In genomic region chr6:85390775-85391174, GRCh38 we compare ENCODE assay signal across 18 cellular contexts. TPM values are rescaled to one million over a fixed set of nuclear protein-coding genes. Genes with fewer than 3 reads are reported as not detected.
DNase-seq lines count a peak whose midpoint lies in the region; ATAC-seq and TF ChIP-seq lines count a peak whose summit lies in the region.
"Had no signal": no experiment of that assay in that cellular context is flagged by ENCODE, and none has a peak within 500 bp of the region (broad histone marks: within the 10 kb centered on the region; RNA-seq: fewer than 3 reads in every experiment).

No MANE protein-coding gene starts in this region.

- H3K9ac ChIP-seq in mesenchymal stem cell (ENCODE audit: low read length): no peak overlapping the region

- no peak overlapping the region for H4K91ac ChIP-seq in mesenchymal stem cell (ENCODE audit: low read length)

- no peak for ATAC-seq in GM19023 (IDR thresholded peaks at IDR 0.05; ENCODE audit: unreplicated experiment)
- ATAC-seq: psoas muscle had no signal

- no peak overlapping the region for H2BK12ac ChIP-seq in mesenchymal stem cell (ENCODE audit: low read length in 2 of 2)

- H3K27ac ChIP-seq in mesenchymal stem cell (ENCODE audit: low read length, poor library complexity, severe bottlenecking): peak overlapping the region; percentile 46
- H3K27ac ChIP-seq: cardiac muscle cell, left ventricle myocardium inferior, psoas muscle, vagina had no signal

- no peaks in the 10 kb centered on the region for H3K27me3 ChIP-seq in mesenchymal stem cell (ENCODE audit: control insufficient read depth in 1 of 2, insufficient read depth in 1 of 2, low read length in 2 of 2)
- H3K27me3 ChIP-seq: cardiac muscle cell, vagina had no signal

- no peak overlapping the region for H2BK5ac ChIP-seq in mesenchymal stem cell (ENCODE audit: low read depth, low read length, poor library complexity, severe bottlenecking)

- H3K36me3 ChIP-seq in mesenchymal stem cell (ENCODE audit: control insufficient read depth in 1 of 2, insufficient read depth in 2 of 2, low read depth in 1 of 2, low read length in 2 of 2): no peaks in the 10 kb centered on the region
- H3K36me3 ChIP-seq: cardiac muscle cell, left ventricle myocardium inferior, vagina had no signal

- WGBS in mesenchymal stem cell: 100% methylated on average over 1 of the region's 1 CpG

- DNase-seq in AG10803 (ENCODE audit: low read depth): peak; percentile 60
- peak; percentile 3 for DNase-seq in NCI-H460 (ENCODE audit: extremely low read depth, low read depth)
- peak; percentile 62 for DNase-seq in fibroblast of gingiva (ENCODE audit: low read depth)
- no peak for DNase-seq in mesenchymal stem cell
- no peak for DNase-seq in C1 segment of cervical spinal cord (lab: John Stamatoyannopoulos, UW)
- no peak for DNase-seq in HuH-7.5 (ENCODE audit: low spot score)
- no peak for DNase-seq in NCI-H748 (lab: John Stamatoyannopoulos, UW; ENCODE audit: unreplicated experiment)
- DNase-seq: activated CD4-positive, alpha-beta T cell treated with anti-CD3 and anti-CD28 coated beads, Interleukin-2, amount 50 U/mL, for 48 hours; activated T-cell treated with anti-CD3 and anti-CD28 coated beads, Interleukin-2, amount 50 U/mL, for 24 hours; AML-193; left ventricle myocardium inferior; naive B cell; NCI-H187 treated with DMSO at 0.1 percent for 48 hours; NCI-H524; psoas muscle had no signal

- H4K8ac ChIP-seq in mesenchymal stem cell (ENCODE audit: low read length): no peak overlapping the region

- no peak overlapping the region for H3K4me2 ChIP-seq in mesenchymal stem cell (ENCODE audit: low read length, poor library complexity, severe bottlenecking)

- H3K18ac ChIP-seq in mesenchymal stem cell (ENCODE audit: low read depth in 1 of 2, low read length in 2 of 2): no peak overlapping the region

- no peak overlapping the region for H2BK15ac ChIP-seq in mesenchymal stem cell (ENCODE audit: low read depth, poor library complexity, severe bottlenecking)

- no peak overlapping the region for H3K14ac ChIP-seq in mesenchymal stem cell (ENCODE audit: low read length in 2 of 2)

- no peak overlapping the region for H2AK5ac ChIP-seq in mesenchymal stem cell (ENCODE audit: low read length, severe bottlenecking)

- no peak for TF ChIP-seq CTCF in AG10803 (conservative IDR thresholded peaks at IDR 0.05; ENCODE audit: low read length)

- H2AFZ ChIP-seq in mesenchymal stem cell (ENCODE audit: low read depth, low read length): no peak overlapping the region

- no peak overlapping the region for H3K4ac ChIP-seq in mesenchymal stem cell (ENCODE audit: low read depth in 1 of 2, low read length in 2 of 2)

- H3K4me3 ChIP-seq in AG10803 (ENCODE audit: low read length) (no peak overlapping the region), mesenchymal stem cell (ENCODE audit: insufficient read depth in 1 of 2, low read depth in 1 of 2, low read length in 2 of 2) (no peak overlapping the region)
- H3K4me3 ChIP-seq: cardiac muscle cell, left ventricle myocardium inferior, psoas muscle, vagina had no signal

- no peaks in the 10 kb centered on the region for H3K9me3 ChIP-seq in mesenchymal stem cell (ENCODE audit: control insufficient read depth, low read length)
- H3K9me3 ChIP-seq: left ventricle myocardium inferior, psoas muscle, vagina had no signal

- H3K4me1 ChIP-seq in mesenchymal stem cell (ENCODE audit: control insufficient read depth, insufficient read depth, low read depth, low read length): peaks cover 2% of the 10 kb centered on the region
- H3K4me1 ChIP-seq: psoas muscle, vagina had no signal

- peaks cover 1% of the 10 kb centered on the region for H3K79me1 ChIP-seq in mesenchymal stem cell (replicated peaks; ENCODE audit: low read length, poor library complexity, severe bottlenecking)

- no peak overlapping the region for H2BK120ac ChIP-seq in mesenchymal stem cell (ENCODE audit: low read depth, low read length)

- H3K23ac ChIP-seq in mesenchymal stem cell (ENCODE audit: low read length in 2 of 2): no peak overlapping the region

RNA-seq across cellular contexts. Expression of gene NT5E, which starts 59.1 kb away (rescaled TPM):
- 62.1 and 70.0 TPM in 2 replicates for total RNA-seq in NCI-H460 (2014; rRNA removed; shearing (Covaris generic))
- 13.1 and 22.2 TPM in 2 replicates for polyA plus RNA-seq in NCI-H460 (2014; cell fraction: nucleus; rRNA removed)
- polyA plus RNA-seq in mesenchymal stem cell (2013, experiment 1 of 2): 234 TPM
- polyA plus RNA-seq in mesenchymal stem cell (2013, experiment 2 of 2): 238 TPM

Comparison
In these comparisons a context has a peak if more than half of its experiments do, and no peak if none do; other contexts are left out.
1. DNase-seq: peak in AG10803 (single experiment), NCI-H460 (single experiment) and fibroblast of gingiva (single experiment); none in mesenchymal stem cell (single experiment), C1 segment of cervical spinal cord (0 of 14), HuH-7.5 (single experiment) and NCI-H748 (single experiment).